28 cellular contexts compared by ENCODE assay signal in genomic region chr2:65487404-65487803, GRCh38.
"Had no signal": no experiment of that assay in that cellular context is flagged by ENCODE, and none has a peak within 500 bp of the region (broad histone marks: within the 10 kb centered on the region; RNA-seq: fewer than 3 reads in every experiment).

No MANE protein-coding gene starts in this region.

- H3K27ac ChIP-seq: brain microvascular endothelial cell, Peyer's patch, RWPE1, SJCRH30 had no signal

- H3K4me1 ChIP-seq: Peyer's patch, SJCRH30 had no signal

- H3K27me3 ChIP-seq: brain microvascular endothelial cell, MG63, Peyer's patch, SJCRH30 had no signal

- H3K4me3 ChIP-seq: MG63, Peyer's patch, SJCRH30 had no signal

- DNase-seq: activated CD4-positive, alpha-beta T cell treated with anti-CD3 and anti-CD28 coated beads for 4 hours; activated CD8-positive, alpha-beta memory T cell treated with anti-CD3 and anti-CD28 coated beads, Interleukin-2, amount 50 U/mL, for 48 hours; activated CD8-positive, alpha-beta T cell treated with anti-CD3 and anti-CD28 coated beads, Interleukin-2, amount 10 ng/mL, durations not matched to agents 7 days and 5 days; activated effector memory CD4-positive, alpha-beta T cell treated with anti-CD3 and anti-CD28 coated beads, Interleukin-2, amount 50 U/mL, for 16 hours; activated naive CD4-positive, alpha-beta T cell treated with anti-CD3 and anti-CD28 coated beads for 36 hours; activated T-cell treated with anti-CD3 and anti-CD28 coated beads, Interleukin-2, amount 50 U/mL, for 1 hour; amygdala; brain microvascular endothelial cell; cerebellar nuclear complex; KG1; MG63; MV-4-11; NCI-H1092 treated with DMSO at 0.1 percent for 48 hours; NCI-H1417 treated with DMSO at 0.1 percent for 48 hours; NCI-H1694; NCI-H2029; NCI-H2107; NCI-H2171 treated with DMSO at 0.1 percent for 48 hours; NCI-H226; NCI-H526 treated with DMSO at 0.1 percent for 48 hours; NK-92 treated with Interleukin-12 subunit alpha and Interleukin-12 subunit beta, amount 100 ng/mL, for 24 hours; OCI-M1; Peyer's patch; Right ventricle myocardium superior; SJCRH30 had no signal

- H3K36me3 ChIP-seq: brain microvascular endothelial cell, MG63, Peyer's patch, SJCRH30 had no signal

- ATAC-seq: activated CD4-positive, CD25-positive, alpha-beta regulatory T cell treated with anti-CD3 and anti-CD28 coated beads, Interleukin-2, amount 50 U/mL, for 24 hours; activated CD8-positive, alpha-beta T cell treated with anti-CD3 and anti-CD28 coated beads, Interleukin-2, amount 10 ng/mL, durations not matched to agents 7 days and 5 days; SK-N-SH treated with all-trans-retinoic acid at 6 μM for 48 hours had no signal

- H3K9me3 ChIP-seq: MG63, Peyer's patch had no signal
